ENCODE assay signal across 1 cellular context in the genomic region with DNA sequence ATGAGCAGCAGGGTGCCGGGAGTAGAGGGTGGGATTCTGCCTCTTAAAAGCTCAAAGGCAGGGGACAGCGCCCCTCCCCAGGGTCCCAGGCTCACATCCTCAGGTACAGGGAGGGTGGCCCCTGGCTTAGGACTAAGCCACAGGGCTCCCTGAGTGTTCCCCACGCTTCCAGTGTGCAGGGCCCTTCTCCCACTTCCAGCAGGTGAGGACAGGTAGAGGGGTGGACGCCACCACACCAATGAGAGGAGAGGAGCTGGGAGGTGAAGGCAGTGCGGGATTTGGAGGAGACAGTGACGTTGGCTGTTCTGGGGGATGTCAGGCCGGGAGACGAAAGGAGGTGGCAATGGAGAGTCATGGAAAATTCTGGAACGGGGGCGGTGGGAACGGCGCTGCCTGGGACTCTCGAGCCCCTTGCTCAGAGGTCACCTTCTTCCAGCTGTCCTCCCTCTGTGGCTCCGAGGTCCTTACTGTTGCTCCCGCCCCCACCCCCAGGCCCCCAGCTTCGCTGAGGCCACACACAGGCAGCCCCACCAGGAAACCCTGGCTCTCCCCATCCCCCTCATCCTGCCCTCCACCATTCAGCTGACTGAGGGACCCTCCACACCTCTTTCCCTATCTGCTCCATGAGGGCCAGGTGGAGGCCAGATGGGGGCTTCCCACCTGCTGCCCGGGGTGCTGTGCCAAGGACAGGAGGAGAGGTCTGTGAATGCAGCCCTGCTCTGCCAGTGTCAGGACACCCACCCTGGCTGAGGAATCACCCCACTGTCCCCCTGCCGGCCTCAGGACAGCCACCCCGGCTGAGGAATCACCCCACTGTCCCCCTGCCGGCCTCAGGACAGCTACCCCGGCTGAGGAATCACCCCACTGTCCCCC.
TF ChIP-seq lines count a peak whose summit lies in the region.

No MANE protein-coding gene starts in this region.

TF ChIP-seq in H1, 55 proteins besides CTCF, POLR2A, EP300 and RAD21:
- TF ChIP-seq SAP30 (IDR thresholded peaks at IDR 0.05; ENCODE audit: insufficient read depth, insufficient replicate concordance, low read length) = no peak
- TF ChIP-seq CBX5 (IDR thresholded peaks at IDR 0.05; ENCODE audit: low read depth, low read length) = no peak
- TF ChIP-seq POU5F1 (IDR thresholded peaks at IDR 0.05; ENCODE audit: low read depth, low read length) = no peak
- TF ChIP-seq BCL11A (IDR thresholded peaks at IDR 0.05; ENCODE audit: low read depth in 2 of 2, low read length in 2 of 2) = no peak
- no peak for TF ChIP-seq GABPA (IDR thresholded peaks at IDR 0.05; ENCODE audit: borderline replicate concordance, insufficient read depth, low read length)
- TF ChIP-seq ASH2L (IDR thresholded peaks at IDR 0.05; ENCODE audit: low read length) = no peak
- no peak for TF ChIP-seq KDM4A (IDR thresholded peaks at IDR 0.05; ENCODE audit: low read depth, low read length, severe bottlenecking)
- TF ChIP-seq EZH2 (IDR thresholded peaks at IDR 0.05; ENCODE audit: low read depth, low read length, severe bottlenecking) = no peak
- no peak for TF ChIP-seq TEAD4 (IDR thresholded peaks at IDR 0.05; ENCODE audit: low read depth, low read length)
- TF ChIP-seq MAFK (IDR thresholded peaks at IDR 0.05; ENCODE audit: low read depth, low read length) = no peak
- TF ChIP-seq BACH1 (IDR thresholded peaks at IDR 0.05; ENCODE audit: low read length) = no peak
- TF ChIP-seq POLR2AphosphoS5 (IDR thresholded peaks at IDR 0.05; ENCODE audit: low read depth, low read length) = no peak
- no peak for TF ChIP-seq CHD1 (IDR thresholded peaks at IDR 0.05; ENCODE audit: low read depth, low read length)
- TF ChIP-seq ZNF274 (IDR thresholded peaks at IDR 0.05; ENCODE audit: borderline replicate concordance, extremely low read depth, low read length) = no peak
TF ChIP-seq in H1: peak in this region for 0.
